Comparison of ENCODE assay signal across 20 cellular contexts in the genomic region with DNA sequence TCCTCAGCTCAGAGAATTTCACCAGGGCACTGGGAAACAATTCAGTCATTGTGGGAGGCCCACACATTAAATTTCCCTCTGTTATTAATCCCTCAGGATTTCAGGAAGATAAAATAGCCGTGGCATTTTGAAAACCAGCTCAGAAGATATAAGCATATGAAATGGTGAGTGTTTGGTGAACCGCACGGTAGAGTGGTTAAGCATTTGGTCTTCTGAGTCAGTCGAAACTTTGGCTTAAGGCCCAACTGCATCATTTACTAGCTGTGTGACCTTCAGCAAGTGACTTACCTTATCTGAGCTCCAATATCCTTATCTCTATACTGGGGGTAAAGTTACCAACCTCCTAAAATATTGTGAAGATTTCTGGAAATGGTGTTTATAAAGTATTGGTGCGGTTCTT. TPM values are rescaled to one million over a fixed set of nuclear protein-coding genes. Genes with fewer than 3 reads are reported as not detected.
DNase-seq lines count a peak whose midpoint lies in the region; ATAC-seq, FAIRE-seq and TF ChIP-seq lines count a peak whose summit lies in the region.
"Had no signal": no experiment of that assay in that cellular context is flagged by ENCODE, and none has a peak within 500 bp of the region (broad histone marks: within the 10 kb centered on the region; RNA-seq: fewer than 3 reads in every experiment).

No MANE protein-coding gene starts in this region.

- H3K79me2 ChIP-seq in PC-3 (ENCODE audit: low read length) = no peaks in the 10 kb centered on the region
- H3K79me2 ChIP-seq in astrocyte (ENCODE audit: insufficient read depth, low read length) = no peaks in the 10 kb centered on the region

- no peaks in the 10 kb centered on the region for H3F3A ChIP-seq in PC-3 (ENCODE audit: low read length, unreplicated experiment)

- H3K36me3 Mint-ChIP-seq in astrocyte (ENCODE audit: low read depth, unreplicated experiment) = no peaks in the 10 kb centered on the region

- peak; percentile 42 for DNase-seq in H4 (ENCODE audit: low spot score)
- DNase-seq in PC-3 = peak; percentile 74
- DNase-seq in astrocyte (ENCODE audit: low read depth) = peak; percentile 93
- DNase-seq in iris pigment epithelial cell (ENCODE audit: low read depth) = peak; percentile 34
- no peak for DNase-seq in NCI-H345 (lab: John Stamatoyannopoulos, UW)
- DNase-seq in cerebellum (ENCODE audit: low spot score) = no peak
- DNase-seq in left cardiac atrium = no peak
- DNase-seq in urothelium cell line (ENCODE audit: low spot score) = no peak
- DNase-seq: CD4-positive, alpha-beta T cell; DND-41; GDM1; GOT3; KBM-7; NCI-H1105; NCI-H146; NCI-H2029 treated with DMSO at 0.1 percent for 48 hours; NCI-H526; SIG-M5; SK-N-SH had no signal

- H4K20me1 ChIP-seq in PC-3 (ENCODE audit: low read length) (no peaks in the 10 kb centered on the region), astrocyte (ENCODE audit: insufficient read depth, low read length) (no peaks in the 10 kb centered on the region)

- H3K4me2 ChIP-seq in PC-3 (ENCODE audit: low read length) (no peak overlapping the region), astrocyte (ENCODE audit: low read length) (no peak overlapping the region)
- H3K4me2 ChIP-seq: SK-N-SH had no signal

- ATAC-seq in PC-3 (peak; percentile 26; the same call in 1 of the 2 replicates), left cardiac atrium (no peak)

- H3K9me3 ChIP-seq in PC-3 (ENCODE audit: low read length) (no peaks in the 10 kb centered on the region), astrocyte (ENCODE audit: insufficient read depth, low read depth, low read length) (no peaks in the 10 kb centered on the region)
- H3K9me3 ChIP-seq: SK-N-SH had no signal

- no peaks in the 10 kb centered on the region for H3K36me3 ChIP-seq in PC-3 (ENCODE audit: low read depth, low read length)
- H3K36me3 ChIP-seq in astrocyte (ENCODE audit: insufficient read depth, low read length) = no peaks in the 10 kb centered on the region

- H3K4me3 ChIP-seq in PC-3 (ENCODE audit: low read length) = no peak overlapping the region
- H3K4me3 ChIP-seq in astrocyte (ENCODE audit: insufficient read depth, low read depth, low read length) = no peak overlapping the region

- no peak overlapping the region for H3K4me3 Mint-ChIP-seq in astrocyte (ENCODE audit: unreplicated experiment)
- H3K4me3 Mint-ChIP-seq: CD4-positive, alpha-beta T cell had no signal

- peaks cover 3% of the 10 kb centered on the region for H3K9me3 Mint-ChIP-seq in astrocyte (ENCODE audit: unreplicated experiment)
- H3K9me3 Mint-ChIP-seq: CD4-positive, alpha-beta T cell had no signal

- H2AFZ ChIP-seq in PC-3 (ENCODE audit: low read length) = 0 out of 2 replicates have a peak overlapping the region, but pooled peaks have one; percentile 10
- no peak overlapping the region for H2AFZ ChIP-seq in astrocyte (ENCODE audit: low read depth, low read length)

- H3K27me3 ChIP-seq in PC-3 (ENCODE audit: low read length) (no peaks in the 10 kb centered on the region), astrocyte (ENCODE audit: insufficient read depth, low read length) (peaks cover 3% of the 10 kb centered on the region)

- H3K27ac Mint-ChIP-seq in astrocyte (ENCODE audit: unreplicated experiment) = no peak overlapping the region
- H3K27ac Mint-ChIP-seq: CD4-positive, alpha-beta T cell had no signal

- TF ChIP-seq CTCF in PC-3 (conservative IDR thresholded peaks at IDR 0.05; ENCODE audit: low read depth, low read length) (no peak), astrocyte (IDR thresholded peaks at IDR 0.05; ENCODE audit: insufficient read depth, low read depth, low read length) (no peak)

- CTCF ChIA-PET in PC-3 (lab: Charles Lee) = interaction anchor here (0.5 to 0.6 kb wide), 2 partner anchors 9 to 61 kb away, joined by 3 read pairs; no protein-coding TSS in a partner anchor

- no peaks in the 10 kb centered on the region for H3K9me2 ChIP-seq in PC-3 (replicated peaks; ENCODE audit: low read length)
- H3K9me2 ChIP-seq: SK-N-SH had no signal

- H3K27me3 Mint-ChIP-seq in astrocyte (ENCODE audit: low read depth, unreplicated experiment) = peaks cover 7% of the 10 kb centered on the region
- H3K27me3 Mint-ChIP-seq: CD4-positive, alpha-beta T cell had no signal

- H3K4me1 ChIP-seq in PC-3 (ENCODE audit: insufficient read depth, low read length) (peaks cover 5% of the 10 kb centered on the region; the same call in 1 of the 2 replicates), astrocyte (ENCODE audit: insufficient read depth, low read length) (no peaks in the 10 kb centered on the region)

- H3K27ac ChIP-seq in PC-3 (ENCODE audit: low read length) (no peak overlapping the region), astrocyte (ENCODE audit: low read depth, low read length) (no peak overlapping the region)

- no peak overlapping the region for H3K9ac ChIP-seq in PC-3 (ENCODE audit: low read length)
- H3K9ac ChIP-seq in astrocyte (ENCODE audit: low read length) = no peak overlapping the region
- H3K9ac ChIP-seq: SK-N-SH had no signal

- H3K4me1 Mint-ChIP-seq in astrocyte (ENCODE audit: low read depth, unreplicated experiment) = no peaks in the 10 kb centered on the region

- intact Hi-C loops in PC-3 (cut with micrococcal nuclease) (no loop called here), left cardiac atrium (cut with DNase I) (no loop called here)

- no peak for FAIRE-seq in astrocyte (lab: Jason Lieb, UNC)
- no peak for FAIRE-seq in urothelium cell line (lab: Jason Lieb, UNC)
- FAIRE-seq: GM18507 had no signal

- POLR2A ChIA-PET in PC-3 (lab: Charles Lee; ENCODE audit: unreplicated experiment) = no interaction called here

- no TSS peak for BruUV-seq in PC-3 (replicated peaks; lab: Mats Ljungman, UMichigan)

RNA-seq across cellular contexts. Expression of gene VRK1, which starts 5.2 kb away (rescaled TPM):
- total RNA-seq in H4 (2014; rRNA removed; shearing (Covaris generic)) = 49.9 and 83.5 TPM in 2 replicates
- total RNA-seq in PC-3 (2014; rRNA removed) = 39.1 and 46.7 TPM in 2 replicates
- 11.0 and 11.6 TPM in 2 replicates for total RNA-seq in astrocyte
- 34.8 TPM for total RNA-seq in cerebellum
- 1 to 10 TPM; 6.5 to 7.5 TPM for total RNA-seq in left cardiac atrium

Comparison
In these comparisons a context has a peak if more than half of its experiments do, and no peak if none do; other contexts are left out.
1. DNase-seq: peak in H4 (single experiment), PC-3 (single experiment), astrocyte (single experiment) and iris pigment epithelial cell (single experiment); none in NCI-H345 (single experiment), cerebellum (single experiment), left cardiac atrium (single experiment) and urothelium cell line (single experiment).